Comparison of ENCODE assay signal across 1 cellular context in the genomic region with DNA sequence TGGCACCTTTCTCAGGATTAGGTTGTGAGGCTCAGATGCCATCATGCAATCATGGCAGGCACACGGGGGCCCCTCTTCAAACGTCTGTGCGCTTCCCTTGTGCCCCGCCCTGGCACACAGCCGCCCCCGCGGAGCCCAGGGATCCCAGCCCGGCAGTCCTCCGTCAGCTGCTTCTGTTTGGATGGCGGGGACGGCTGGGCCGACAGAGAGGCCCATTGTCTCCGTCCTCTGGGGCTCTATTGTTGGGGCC.
TF ChIP-seq lines count a peak whose summit lies in the region.

No MANE protein-coding gene starts in this region.

TF ChIP-seq in HepG2, 621 proteins besides CTCF, POLR2A, EP300 and RAD21 (continued from another document and continues in another):
- TF ChIP-seq, protein P1, sequence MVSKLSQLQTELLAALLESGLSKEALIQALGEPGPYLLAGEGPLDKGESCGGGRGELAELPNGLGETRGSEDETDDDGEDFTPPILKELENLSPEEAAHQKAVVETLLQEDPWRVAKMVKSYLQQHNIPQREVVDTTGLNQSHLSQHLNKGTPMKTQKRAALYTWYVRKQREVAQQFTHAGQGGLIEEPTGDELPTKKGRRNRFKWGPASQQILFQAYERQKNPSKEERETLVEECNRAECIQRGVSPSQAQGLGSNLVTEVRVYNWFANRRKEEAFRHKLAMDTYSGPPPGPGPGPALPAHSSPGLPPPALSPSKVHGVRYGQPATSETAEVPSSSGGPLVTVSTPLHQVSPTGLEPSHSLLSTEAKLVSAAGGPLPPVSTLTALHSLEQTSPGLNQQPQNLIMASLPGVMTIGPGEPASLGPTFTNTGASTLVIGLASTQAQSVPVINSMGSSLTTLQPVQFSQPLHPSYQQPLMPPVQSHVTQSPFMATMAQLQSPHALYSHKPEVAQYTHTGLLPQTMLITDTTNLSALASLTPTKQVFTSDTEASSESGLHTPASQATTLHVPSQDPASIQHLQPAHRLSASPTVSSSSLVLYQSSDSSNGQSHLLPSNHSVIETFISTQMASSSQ (IDR thresholded peaks at IDR 0.05; ENCODE audit: low read depth) = no peak
- TF ChIP-seq, protein P1 (CRISPR knock-in tag; IDR thresholded peaks at IDR 0.05; ENCODE audit: borderline replicate concordance) = no peak
- TF ChIP-seq, protein P2, sequence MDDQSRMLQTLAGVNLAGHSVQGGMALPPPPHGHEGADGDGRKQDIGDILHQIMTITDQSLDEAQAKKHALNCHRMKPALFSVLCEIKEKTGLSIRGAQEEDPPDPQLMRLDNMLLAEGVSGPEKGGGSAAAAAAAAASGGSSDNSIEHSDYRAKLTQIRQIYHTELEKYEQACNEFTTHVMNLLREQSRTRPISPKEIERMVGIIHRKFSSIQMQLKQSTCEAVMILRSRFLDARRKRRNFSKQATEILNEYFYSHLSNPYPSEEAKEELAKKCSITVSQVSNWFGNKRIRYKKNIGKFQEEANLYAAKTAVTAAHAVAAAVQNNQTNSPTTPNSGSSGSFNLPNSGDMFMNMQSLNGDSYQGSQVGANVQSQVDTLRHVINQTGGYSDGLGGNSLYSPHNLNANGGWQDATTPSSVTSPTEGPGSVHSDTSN (CRISPR knock-in tag; IDR thresholded peaks at IDR 0.05; ENCODE audit: borderline replicate concordance) = no peak
- TF ChIP-seq ASH2L (IDR thresholded peaks at IDR 0.05; ENCODE audit: insufficient read length, low read depth, low read length) = no peak
- TF ChIP-seq FOSL2 (CRISPR knock-in tag; IDR thresholded peaks at IDR 0.05) = no peak
- TF ChIP-seq ZFP90 (CRISPR knock-in tag; IDR thresholded peaks at IDR 0.05; ENCODE audit: borderline replicate concordance) = no peak
- peak; percentile 29; the same call in 1 of the 2 replicates for TF ChIP-seq GATAD2A (CRISPR knock-in tag; IDR thresholded peaks at IDR 0.05)
- TF ChIP-seq, protein P3, sequence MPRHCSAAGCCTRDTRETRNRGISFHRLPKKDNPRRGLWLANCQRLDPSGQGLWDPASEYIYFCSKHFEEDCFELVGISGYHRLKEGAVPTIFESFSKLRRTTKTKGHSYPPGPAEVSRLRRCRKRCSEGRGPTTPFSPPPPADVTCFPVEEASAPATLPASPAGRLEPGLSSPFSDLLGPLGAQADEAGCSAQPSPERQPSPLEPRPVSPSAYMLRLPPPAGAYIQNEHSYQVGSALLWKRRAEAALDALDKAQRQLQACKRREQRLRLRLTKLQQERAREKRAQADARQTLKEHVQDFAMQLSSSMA (CRISPR knock-in tag; IDR thresholded peaks at IDR 0.05) = no peak
- TF ChIP-seq, protein P4, sequence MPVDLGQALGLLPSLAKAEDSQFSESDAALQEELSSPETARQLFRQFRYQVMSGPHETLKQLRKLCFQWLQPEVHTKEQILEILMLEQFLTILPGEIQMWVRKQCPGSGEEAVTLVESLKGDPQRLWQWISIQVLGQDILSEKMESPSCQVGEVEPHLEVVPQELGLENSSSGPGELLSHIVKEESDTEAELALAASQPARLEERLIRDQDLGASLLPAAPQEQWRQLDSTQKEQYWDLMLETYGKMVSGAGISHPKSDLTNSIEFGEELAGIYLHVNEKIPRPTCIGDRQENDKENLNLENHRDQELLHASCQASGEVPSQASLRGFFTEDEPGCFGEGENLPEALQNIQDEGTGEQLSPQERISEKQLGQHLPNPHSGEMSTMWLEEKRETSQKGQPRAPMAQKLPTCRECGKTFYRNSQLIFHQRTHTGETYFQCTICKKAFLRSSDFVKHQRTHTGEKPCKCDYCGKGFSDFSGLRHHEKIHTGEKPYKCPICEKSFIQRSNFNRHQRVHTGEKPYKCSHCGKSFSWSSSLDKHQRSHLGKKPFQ (CRISPR knock-in tag; IDR thresholded peaks at IDR 0.05; ENCODE audit: insufficient replicate concordance) = no peak
- TF ChIP-seq RBAK (CRISPR knock-in tag; IDR thresholded peaks at IDR 0.05) = no peak
- TF ChIP-seq ZNF598 (CRISPR knock-in tag; IDR thresholded peaks at IDR 0.05; ENCODE audit: borderline replicate concordance) = no peak
- no peak; the same call in 1 of the 2 replicates for TF ChIP-seq ZNF780A (CRISPR knock-in tag; IDR thresholded peaks at IDR 0.05)
- no peak for TF ChIP-seq SOX13 (IDR thresholded peaks at IDR 0.05)
- peak in 1 of 2 experiments; percentile 60; a peak in 2 of 4 replicates for TF ChIP-seq SOX13 (CRISPR knock-in tag; conservative IDR thresholded peaks at IDR 0.05 in 1 of 2, IDR thresholded peaks at IDR 0.05 in 1 of 2)
- no peak for TF ChIP-seq ZFP82 (CRISPR knock-in tag; IDR thresholded peaks at IDR 0.05; ENCODE audit: borderline replicate concordance)
- TF ChIP-seq, protein P5, sequence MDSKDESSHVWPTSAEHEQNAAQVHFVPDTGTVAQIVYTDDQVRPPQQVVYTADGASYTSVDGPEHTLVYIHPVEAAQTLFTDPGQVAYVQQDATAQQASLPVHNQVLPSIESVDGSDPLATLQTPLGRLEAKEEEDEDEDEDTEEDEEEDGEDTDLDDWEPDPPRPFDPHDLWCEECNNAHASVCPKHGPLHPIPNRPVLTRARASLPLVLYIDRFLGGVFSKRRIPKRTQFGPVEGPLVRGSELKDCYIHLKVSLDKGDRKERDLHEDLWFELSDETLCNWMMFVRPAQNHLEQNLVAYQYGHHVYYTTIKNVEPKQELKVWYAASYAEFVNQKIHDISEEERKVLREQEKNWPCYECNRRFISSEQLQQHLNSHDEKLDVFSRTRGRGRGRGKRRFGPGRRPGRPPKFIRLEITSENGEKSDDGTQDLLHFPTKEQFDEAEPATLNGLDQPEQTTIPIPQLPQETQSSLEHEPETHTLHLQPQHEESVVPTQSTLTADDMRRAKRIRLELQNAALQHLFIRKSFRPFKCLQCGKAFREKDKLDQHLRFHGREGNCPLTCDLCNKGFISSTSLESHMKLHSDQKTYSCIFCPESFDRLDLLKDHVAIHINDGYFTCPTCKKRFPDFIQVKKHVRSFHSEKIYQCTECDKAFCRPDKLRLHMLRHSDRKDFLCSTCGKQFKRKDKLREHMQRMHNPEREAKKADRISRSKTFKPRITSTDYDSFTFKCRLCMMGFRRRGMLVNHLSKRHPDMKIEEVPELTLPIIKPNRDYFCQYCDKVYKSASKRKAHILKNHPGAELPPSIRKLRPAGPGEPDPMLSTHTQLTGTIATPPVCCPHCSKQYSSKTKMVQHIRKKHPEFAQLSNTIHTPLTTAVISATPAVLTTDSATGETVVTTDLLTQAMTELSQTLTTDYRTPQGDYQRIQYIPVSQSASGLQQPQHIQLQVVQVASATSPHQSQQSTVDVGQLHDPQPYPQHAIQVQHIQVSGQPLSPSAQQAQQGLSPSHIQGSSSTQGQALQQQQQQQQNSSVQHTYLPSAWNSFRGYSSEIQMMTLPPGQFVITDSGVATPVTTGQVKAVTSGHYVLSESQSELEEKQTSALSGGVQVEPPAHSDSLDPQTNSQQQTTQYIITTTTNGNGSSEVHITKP (CRISPR knock-in tag; IDR thresholded peaks at IDR 0.05; ENCODE audit: low read depth) = no peak
- TF ChIP-seq IKZF1 (IDR thresholded peaks at IDR 0.05) = no peak
- no peak for TF ChIP-seq PHF8 (CRISPR knock-in tag; IDR thresholded peaks at IDR 0.05)
- TF ChIP-seq SALL2 (CRISPR knock-in tag; IDR thresholded peaks at IDR 0.05) = no peak
- TF ChIP-seq, protein P6, sequence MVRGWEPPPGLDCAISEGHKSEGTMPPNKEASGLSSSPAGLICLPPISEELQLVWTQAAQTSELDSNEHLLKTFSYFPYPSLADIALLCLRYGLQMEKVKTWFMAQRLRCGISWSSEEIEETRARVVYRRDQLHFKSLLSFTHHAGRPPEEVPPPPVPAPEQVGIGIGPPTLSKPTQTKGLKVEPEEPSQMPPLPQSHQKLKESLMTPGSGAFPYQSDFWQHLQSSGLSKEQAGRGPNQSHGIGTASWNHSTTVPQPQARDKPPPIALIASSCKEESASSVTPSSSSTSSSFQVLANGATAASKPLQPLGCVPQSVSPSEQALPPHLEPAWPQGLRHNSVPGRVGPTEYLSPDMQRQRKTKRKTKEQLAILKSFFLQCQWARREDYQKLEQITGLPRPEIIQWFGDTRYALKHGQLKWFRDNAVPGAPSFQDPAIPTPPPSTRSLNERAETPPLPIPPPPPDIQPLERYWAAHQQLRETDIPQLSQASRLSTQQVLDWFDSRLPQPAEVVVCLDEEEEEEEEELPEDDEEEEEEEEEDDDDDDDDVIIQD (CRISPR knock-in tag; IDR thresholded peaks at IDR 0.05; ENCODE audit: low read depth) = no peak
- TF ChIP-seq NAIF1 (CRISPR knock-in tag; IDR thresholded peaks at IDR 0.05; ENCODE audit: borderline replicate concordance) = no peak
- no peak for TF ChIP-seq CCDC6 (CRISPR knock-in tag; IDR thresholded peaks at IDR 0.05)
- TF ChIP-seq MEIS1 (CRISPR knock-in tag; IDR thresholded peaks at IDR 0.05; ENCODE audit: borderline replicate concordance) = peak; percentile 75; the same call in 1 of the 2 replicates
- TF ChIP-seq KDM1A (CRISPR knock-in tag; IDR thresholded peaks at IDR 0.05) = no peak
- no peak for TF ChIP-seq ZNF17 (CRISPR knock-in tag; IDR thresholded peaks at IDR 0.05)
- TF ChIP-seq KLF9 (CRISPR knock-in tag; IDR thresholded peaks at IDR 0.05; ENCODE audit: low read depth) = no peak
- TF ChIP-seq TARDBP (CRISPR knock-in tag; IDR thresholded peaks at IDR 0.05) = no peak
- no peak for TF ChIP-seq CAMTA2 (CRISPR knock-in tag; IDR thresholded peaks at IDR 0.05; ENCODE audit: borderline replicate concordance)
- TF ChIP-seq, protein P7, sequence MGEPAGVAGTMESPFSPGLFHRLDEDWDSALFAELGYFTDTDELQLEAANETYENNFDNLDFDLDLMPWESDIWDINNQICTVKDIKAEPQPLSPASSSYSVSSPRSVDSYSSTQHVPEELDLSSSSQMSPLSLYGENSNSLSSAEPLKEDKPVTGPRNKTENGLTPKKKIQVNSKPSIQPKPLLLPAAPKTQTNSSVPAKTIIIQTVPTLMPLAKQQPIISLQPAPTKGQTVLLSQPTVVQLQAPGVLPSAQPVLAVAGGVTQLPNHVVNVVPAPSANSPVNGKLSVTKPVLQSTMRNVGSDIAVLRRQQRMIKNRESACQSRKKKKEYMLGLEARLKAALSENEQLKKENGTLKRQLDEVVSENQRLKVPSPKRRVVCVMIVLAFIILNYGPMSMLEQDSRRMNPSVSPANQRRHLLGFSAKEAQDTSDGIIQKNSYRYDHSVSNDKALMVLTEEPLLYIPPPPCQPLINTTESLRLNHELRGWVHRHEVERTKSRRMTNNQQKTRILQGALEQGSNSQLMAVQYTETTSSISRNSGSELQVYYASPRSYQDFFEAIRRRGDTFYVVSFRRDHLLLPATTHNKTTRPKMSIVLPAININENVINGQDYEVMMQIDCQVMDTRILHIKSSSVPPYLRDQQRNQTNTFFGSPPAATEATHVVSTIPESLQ (CRISPR knock-in tag; conservative IDR thresholded peaks at IDR 0.05) = no peak
- TF ChIP-seq PLRG1 (conservative IDR thresholded peaks at IDR 0.05) = no peak
- TF ChIP-seq ADNP (CRISPR knock-in tag; IDR thresholded peaks at IDR 0.05) = no peak
- no peak for TF ChIP-seq ZNF501 (CRISPR knock-in tag; IDR thresholded peaks at IDR 0.05)
- TF ChIP-seq HOXD1 (CRISPR knock-in tag; IDR thresholded peaks at IDR 0.05) = no peak
- TF ChIP-seq HOXA5 (CRISPR knock-in tag; IDR thresholded peaks at IDR 0.05) = no peak
- TF ChIP-seq ETV6 (CRISPR knock-in tag; conservative IDR thresholded peaks at IDR 0.05) = no peak
- TF ChIP-seq, protein P8, sequence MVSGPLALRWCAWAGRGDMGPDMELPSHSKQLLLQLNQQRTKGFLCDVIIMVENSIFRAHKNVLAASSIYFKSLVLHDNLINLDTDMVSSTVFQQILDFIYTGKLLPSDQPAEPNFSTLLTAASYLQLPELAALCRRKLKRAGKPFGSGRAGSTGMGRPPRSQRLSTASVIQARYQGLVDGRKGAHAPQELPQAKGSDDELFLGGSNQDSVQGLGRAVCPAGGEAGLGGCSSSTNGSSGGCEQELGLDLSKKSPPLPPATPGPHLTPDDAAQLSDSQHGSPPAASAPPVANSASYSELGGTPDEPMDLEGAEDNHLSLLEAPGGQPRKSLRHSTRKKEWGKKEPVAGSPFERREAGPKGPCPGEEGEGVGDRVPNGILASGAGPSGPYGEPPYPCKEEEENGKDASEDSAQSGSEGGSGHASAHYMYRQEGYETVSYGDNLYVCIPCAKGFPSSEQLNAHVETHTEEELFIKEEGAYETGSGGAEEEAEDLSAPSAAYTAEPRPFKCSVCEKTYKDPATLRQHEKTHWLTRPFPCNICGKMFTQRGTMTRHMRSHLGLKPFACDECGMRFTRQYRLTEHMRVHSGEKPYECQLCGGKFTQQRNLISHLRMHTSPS (CRISPR knock-in tag; IDR thresholded peaks at IDR 0.05; ENCODE audit: low read depth) = no peak; the same call in none of the 2 replicates
- TF ChIP-seq SAFB2 (CRISPR knock-in tag; IDR thresholded peaks at IDR 0.05; ENCODE audit: borderline replicate concordance, low read depth) = no peak; the same call in 1 of the 2 replicates
- TF ChIP-seq SOX5 (CRISPR knock-in tag; IDR thresholded peaks at IDR 0.05; ENCODE audit: borderline replicate concordance) = no peak
- TF ChIP-seq ZFY (CRISPR knock-in tag; IDR thresholded peaks at IDR 0.05) = no peak
- TF ChIP-seq ZNF558 (CRISPR knock-in tag; IDR thresholded peaks at IDR 0.05; ENCODE audit: borderline replicate concordance) = no peak
- TF ChIP-seq NFE2 (CRISPR knock-in tag; IDR thresholded peaks at IDR 0.05) = no peak
- TF ChIP-seq PCBP1 (IDR thresholded peaks at IDR 0.05; ENCODE audit: borderline replicate concordance, low read depth, low read length) = no peak
- TF ChIP-seq, protein P9, sequence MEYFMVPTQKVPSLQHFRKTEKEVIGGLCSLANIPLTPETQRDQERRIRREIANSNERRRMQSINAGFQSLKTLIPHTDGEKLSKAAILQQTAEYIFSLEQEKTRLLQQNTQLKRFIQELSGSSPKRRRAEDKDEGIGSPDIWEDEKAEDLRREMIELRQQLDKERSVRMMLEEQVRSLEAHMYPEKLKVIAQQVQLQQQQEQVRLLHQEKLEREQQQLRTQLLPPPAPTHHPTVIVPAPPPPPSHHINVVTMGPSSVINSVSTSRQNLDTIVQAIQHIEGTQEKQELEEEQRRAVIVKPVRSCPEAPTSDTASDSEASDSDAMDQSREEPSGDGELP (IDR thresholded peaks at IDR 0.05; ENCODE audit: borderline replicate concordance, low read depth) = peak; percentile 68; the same call in 1 of the 2 replicates
